ENCODE assay signal across 10 cellular contexts in genomic region chr17:47252766-47253512, GRCh38. TPM values are rescaled to one million over a fixed set of nuclear protein-coding genes. Genes with fewer than 3 reads are reported as not detected.
DNase-seq lines count a peak whose midpoint lies in the region; ATAC-seq, FAIRE-seq and TF ChIP-seq lines count a peak whose summit lies in the region.
"Had no signal": no experiment of that assay in that cellular context is flagged by ENCODE, and none has a peak within 500 bp of the region (broad histone marks: within the 10 kb centered on the region; RNA-seq: fewer than 3 reads in every experiment).

No MANE protein-coding gene starts in this region.

- peak overlapping the region; percentile 84 for H3K9ac ChIP-seq in skeletal muscle satellite cell (ENCODE audit: low read depth, low read length)

- peak; percentile 31 for FAIRE-seq in GM19239 (lab: Jason Lieb, UNC)
- FAIRE-seq: endometrium had no signal

- no peak for DNase-seq in GM19239 (ENCODE audit: insufficient read length, low spot score)
- DNase-seq in T-helper 17 cell, result no peak
- no peak for DNase-seq in activated gamma-delta T cell treated with Interleukin-2 at 50 U/mL for 16 hours
- no peak for DNase-seq in hepatic stellate cell (ENCODE audit: low spot score)
- DNase-seq: NCI-H524 treated with DMSO at 0.1 percent for 48 hours had no signal

- H3K27me3 ChIP-seq in gastroesophageal sphincter (no peaks in the 10 kb centered on the region), skeletal muscle satellite cell (ENCODE audit: control insufficient read depth, insufficient read depth, low read length) (no peaks in the 10 kb centered on the region)

- H3K36me3 ChIP-seq in gastroesophageal sphincter, result no peaks in the 10 kb centered on the region
- no peaks in the 10 kb centered on the region for H3K36me3 ChIP-seq in skeletal muscle satellite cell (ENCODE audit: insufficient read depth, low read length)

- TF ChIP-seq CTCF in gastroesophageal sphincter (IDR thresholded peaks at IDR 0.05), result no peak

- H3K27ac Mint-ChIP-seq in T-helper 17 cell, result peak overlapping the region; percentile 21

- peaks cover 5% of the 10 kb centered on the region for H3K36me3 Mint-ChIP-seq in T-helper 17 cell (ENCODE audit: low read depth)

- no peaks in the 10 kb centered on the region for H3K9me3 ChIP-seq in T-helper 17 cell (ENCODE audit: control insufficient read depth, low read length, poor library complexity, severe bottlenecking)
- no peaks in the 10 kb centered on the region for H3K9me3 ChIP-seq in gastroesophageal sphincter
- no peaks in the 10 kb centered on the region for H3K9me3 ChIP-seq in skeletal muscle satellite cell (replicated peaks; ENCODE audit: low read length)

- peak overlapping the region; percentile 96 for H3K4me2 ChIP-seq in skeletal muscle satellite cell (ENCODE audit: low read length)

- ATAC-seq in T-helper 17 cell (no peak), gastroesophageal sphincter (no peak), HG02763 (IDR thresholded peaks at IDR 0.05; ENCODE audit: unreplicated experiment) (no peak), HG03280 (IDR thresholded peaks at IDR 0.05; ENCODE audit: unreplicated experiment) (no peak)

- H3K4me3 ChIP-seq in gastroesophageal sphincter, result peak overlapping the region; percentile 82 to 84
- peak overlapping the region; percentile 82 for H3K4me3 ChIP-seq in skeletal muscle satellite cell (ENCODE audit: low read length)

- peaks cover 18% of the 10 kb centered on the region for H3K4me1 Mint-ChIP-seq in T-helper 17 cell

- no peak for TF ChIP-seq EP300 in gastroesophageal sphincter (IDR thresholded peaks at IDR 0.05)

- peak overlapping the region; percentile 87 for H3K4me3 Mint-ChIP-seq in T-helper 17 cell

- no peak for TF ChIP-seq POLR2A in gastroesophageal sphincter (IDR thresholded peaks at IDR 0.05)

- H3K4me1 ChIP-seq in gastroesophageal sphincter, result peaks cover 0 to 42% (median 7%) of the 10 kb centered on the region in 3 donors
- peaks cover 21% of the 10 kb centered on the region for H3K4me1 ChIP-seq in skeletal muscle satellite cell (ENCODE audit: control insufficient read depth, insufficient read depth, low read length)

- peaks cover 56% of the 10 kb centered on the region for H3K27me3 Mint-ChIP-seq in T-helper 17 cell

- peak overlapping the region in 3 of 4 donors; percentile 88 to 97 (median 90) for H3K27ac ChIP-seq in gastroesophageal sphincter

- WGBS in gastroesophageal sphincter (ENCODE audit: low coverage in 1 of 2), 2 donors, result 72 to 82% methylated on average over 7 to 10 of the region's 10 CpGs

RNA-seq across cellular contexts. Expression of gene ITGB3, which starts 0.7 kb away (rescaled TPM):
- total RNA-seq in T-helper 17 cell (100 to 1,000 TPM in 1 of 2 donors, 1 to 10 TPM in 1; 7.8 to 283 TPM), gastroesophageal sphincter (10 to 100 TPM; 22.1 to 58.7 (median 53.8) TPM)
- 71.7 and 83.9 TPM in 2 replicates for total RNA-seq in skeletal muscle satellite cell (2012; rRNA removed)

RNA-seq across cellular contexts. Expression of gene MYL4, which starts 43.8 kb away (rescaled TPM):
- total RNA-seq in T-helper 17 cell (not detected), gastroesophageal sphincter (1 to 10 TPM in 1 of 4 donors, not detected in 3; 4.8 TPM)
- 21.4 TPM in 1 of 2 replicates, not detected in the other for total RNA-seq in skeletal muscle satellite cell (2012; rRNA removed)
